In genomic region chrX:109858602-109859341, GRCh38 we compare ENCODE assay signal across 20 cellular contexts.
"Had no signal": no experiment of that assay in that cellular context is flagged by ENCODE, and none has a peak within 500 bp of the region (broad histone marks: within the 10 kb centered on the region; RNA-seq: fewer than 3 reads in every experiment).

No MANE protein-coding gene starts in this region.

- DNase-seq: Karpas-422, KG1, MM.1S, NCI-H1092 treated with DMSO at 0.1 percent for 48 hours, NCI-H1436, NCI-H187, NCI-H2029, NCI-H2081 treated with DMSO at 0.1 percent for 48 hours, NCI-H2171, NCI-H226, NCI-H510A, NCI-H69, NCI-H774, Right ventricle myocardium superior, RPMI8226, SIG-M5 had no signal

- ATAC-seq: SK-N-SH treated with all-trans-retinoic acid at 6 μM for 48 hours had no signal

- FAIRE-seq: HTR-8/SVneo, RCC 7860 had no signal

- H3K27ac ChIP-seq: HL-60 had no signal
